In genomic region chr12:5096241-5096880, GRCh38 we compare ENCODE assay signal across 14 cellular contexts. TPM values are rescaled to one million over a fixed set of nuclear protein-coding genes. Genes with fewer than 3 reads are reported as not detected.
DNase-seq lines count a peak whose midpoint lies in the region; ATAC-seq, FAIRE-seq and TF ChIP-seq lines count a peak whose summit lies in the region.
"Had no signal": no experiment of that assay in that cellular context is flagged by ENCODE, and none has a peak within 500 bp of the region (broad histone marks: within the 10 kb centered on the region; RNA-seq: fewer than 3 reads in every experiment).

No MANE protein-coding gene starts in this region.

- no peak overlapping the region for H3K23ac ChIP-seq in mesenchymal stem cell (ENCODE audit: low read length in 2 of 2)

- intact Hi-C loops in right lobe of liver (cut with DNase I) = no loop called here

- H3K4me2 ChIP-seq in mesenchymal stem cell (ENCODE audit: low read length, poor library complexity, severe bottlenecking) = no peak overlapping the region
- H3K4me2 ChIP-seq: smooth muscle cell had no signal

- no peak overlapping the region for H3K14ac ChIP-seq in mesenchymal stem cell (ENCODE audit: low read length in 2 of 2)

- H3K4me1 ChIP-seq in mesenchymal stem cell (ENCODE audit: control insufficient read depth, insufficient read depth, low read depth, low read length) = peaks cover 2% of the 10 kb centered on the region
- H3K4me1 ChIP-seq in right lobe of liver = no peaks in the 10 kb centered on the region

- H3K36me3 ChIP-seq in bronchial epithelial cell (ENCODE audit: control insufficient read depth, insufficient read depth, low read length) (no peaks in the 10 kb centered on the region), mesenchymal stem cell (ENCODE audit: control insufficient read depth in 1 of 2, insufficient read depth in 2 of 2, low read depth in 1 of 2, low read length in 2 of 2) (no peaks in the 10 kb centered on the region), right lobe of liver (no peaks in the 10 kb centered on the region)

- H3K18ac ChIP-seq in mesenchymal stem cell (ENCODE audit: low read depth in 1 of 2, low read length in 2 of 2) = no peak overlapping the region

- TF ChIP-seq POLR2A in right lobe of liver (IDR thresholded peaks at IDR 0.05) = no peak

- H2AFZ ChIP-seq in mesenchymal stem cell (ENCODE audit: low read depth, low read length) = no peak overlapping the region

- H3K4ac ChIP-seq in mesenchymal stem cell (ENCODE audit: low read depth in 1 of 2, low read length in 2 of 2) = no peak overlapping the region

- H3K9ac ChIP-seq in mesenchymal stem cell (ENCODE audit: low read length) = no peak overlapping the region

- no peak overlapping the region for H4K8ac ChIP-seq in mesenchymal stem cell (ENCODE audit: low read length)

- H2BK5ac ChIP-seq in mesenchymal stem cell (ENCODE audit: low read depth, low read length, poor library complexity, severe bottlenecking) = no peak overlapping the region

- no peaks in the 10 kb centered on the region for H3K79me1 ChIP-seq in mesenchymal stem cell (replicated peaks; ENCODE audit: low read length, poor library complexity, severe bottlenecking)

- H3K9me3 ChIP-seq in mesenchymal stem cell (ENCODE audit: control insufficient read depth, low read length) = no peaks in the 10 kb centered on the region
- H3K9me3 ChIP-seq in right lobe of liver = no peaks in the 10 kb centered on the region

- no peak overlapping the region for H2BK15ac ChIP-seq in mesenchymal stem cell (ENCODE audit: low read depth, poor library complexity, severe bottlenecking)

- no peak for FAIRE-seq in bronchial epithelial cell (lab: Jason Lieb, UNC)
- FAIRE-seq: G401.6 had no signal

- no peak overlapping the region for H4K91ac ChIP-seq in mesenchymal stem cell (ENCODE audit: low read length)

- no peak overlapping the region for H3K27ac ChIP-seq in mesenchymal stem cell (ENCODE audit: low read length, poor library complexity, severe bottlenecking)
- no peak overlapping the region for H3K27ac ChIP-seq in right lobe of liver

- ATAC-seq in right lobe of liver (no peak), HG02759 (IDR thresholded peaks at IDR 0.05; ENCODE audit: unreplicated experiment) (no peak)
- ATAC-seq: activated CD4-positive, alpha-beta T cell treated with anti-CD3 and anti-CD28 coated beads for 36 hours; naive thymus-derived CD4-positive, alpha-beta T cell had no signal

- TF ChIP-seq CTCF in bronchial epithelial cell (IDR thresholded peaks at IDR 0.05; ENCODE audit: insufficient read depth, low read length, severe bottlenecking) (peak; percentile 47), right lobe of liver (IDR thresholded peaks at IDR 0.05) (no peak)

- H2AK5ac ChIP-seq in mesenchymal stem cell (ENCODE audit: low read length, severe bottlenecking) = no peak overlapping the region

- H3K4me3 ChIP-seq in bronchial epithelial cell (ENCODE audit: low read depth, low read length) = no peak overlapping the region
- no peak overlapping the region for H3K4me3 ChIP-seq in mesenchymal stem cell (ENCODE audit: insufficient read depth in 1 of 2, low read depth in 1 of 2, low read length in 2 of 2)
- no peak overlapping the region for H3K4me3 ChIP-seq in right lobe of liver
- H3K4me3 ChIP-seq: smooth muscle cell had no signal

- peak; percentile 98 for DNase-seq in EH (ENCODE audit: low read depth)
- peak; percentile 26 for DNase-seq in LoVo (ENCODE audit: low spot score)
- DNase-seq in bronchial epithelial cell (ENCODE audit: low read depth) = peak; percentile 40
- peak; percentile 27 for DNase-seq in mesenchymal stem cell
- DNase-seq in right lobe of liver = no peak
- no peak for DNase-seq in OCI-M2 (lab: John Stamatoyannopoulos, UW; ENCODE audit: unreplicated experiment)
- no peak for DNase-seq in NCI-H2081 treated with DMSO at 0.1 percent for 48 hours (lab: John Stamatoyannopoulos, UW)
- DNase-seq: activated CD4-positive, alpha-beta T cell treated with anti-CD3 and anti-CD28 coated beads for 36 hours; effector CD8-positive, alpha-beta T cell; naive thymus-derived CD4-positive, alpha-beta T cell; NCI-H2029 treated with DMSO at 0.1 percent for 48 hours had no signal

- 78% methylated on average over 8 of the region's 8 CpGs for WGBS in mesenchymal stem cell
- WGBS in right lobe of liver (ENCODE audit: insufficient coverage, low coverage, low lambda C conversion rate, missing lambda C conversion rate) = 49% methylated on average over 7 of the region's 8 CpGs

- no peak overlapping the region for H2BK120ac ChIP-seq in mesenchymal stem cell (ENCODE audit: low read depth, low read length)

- H2BK12ac ChIP-seq in mesenchymal stem cell (ENCODE audit: low read length in 2 of 2) = no peak overlapping the region

- H3K27me3 ChIP-seq in bronchial epithelial cell (ENCODE audit: control insufficient read depth, insufficient read depth, low read length) = no peaks in the 10 kb centered on the region
- H3K27me3 ChIP-seq in mesenchymal stem cell (ENCODE audit: control insufficient read depth in 1 of 2, insufficient read depth in 1 of 2, low read length in 2 of 2) = peaks cover 4 to 48% of the 10 kb centered on the region in 2 experiments
- no peaks in the 10 kb centered on the region for H3K27me3 ChIP-seq in right lobe of liver

RNA-seq across cellular contexts. Expression of gene KCNA5, which starts 52.7 kb away (rescaled TPM):
- total RNA-seq in bronchial epithelial cell = not detected in 2 replicates
- not detected for polyA plus RNA-seq in mesenchymal stem cell (2013, experiment 1 of 2)
- not detected for polyA plus RNA-seq in mesenchymal stem cell (2013, experiment 2 of 2)
- under 1 TPM in 2 of 6 experiments, not detected in 4; 0.09 to 0.25 TPM for total RNA-seq in right lobe of liver
- total RNA-seq: activated CD4-positive, alpha-beta T cell treated with anti-CD3 and anti-CD28 coated beads for 36 hours; naive thymus-derived CD4-positive, alpha-beta T cell; smooth muscle cell had no signal
- polyA plus RNA-seq: naive thymus-derived CD4-positive, alpha-beta T cell; smooth muscle cell had no signal

Comparison
In these comparisons a context has a peak if more than half of its experiments do, and no peak if none do; other contexts are left out.
1. DNase-seq: peak in EH (single experiment), LoVo (single experiment), bronchial epithelial cell (single experiment) and mesenchymal stem cell (single experiment); none in right lobe of liver (0 of 3), OCI-M2 (single experiment) and NCI-H2081 treated with DMSO at 0.1 percent for 48 hours (single experiment).